ENCODE assay signal across 8 cellular contexts in the genomic region with DNA sequence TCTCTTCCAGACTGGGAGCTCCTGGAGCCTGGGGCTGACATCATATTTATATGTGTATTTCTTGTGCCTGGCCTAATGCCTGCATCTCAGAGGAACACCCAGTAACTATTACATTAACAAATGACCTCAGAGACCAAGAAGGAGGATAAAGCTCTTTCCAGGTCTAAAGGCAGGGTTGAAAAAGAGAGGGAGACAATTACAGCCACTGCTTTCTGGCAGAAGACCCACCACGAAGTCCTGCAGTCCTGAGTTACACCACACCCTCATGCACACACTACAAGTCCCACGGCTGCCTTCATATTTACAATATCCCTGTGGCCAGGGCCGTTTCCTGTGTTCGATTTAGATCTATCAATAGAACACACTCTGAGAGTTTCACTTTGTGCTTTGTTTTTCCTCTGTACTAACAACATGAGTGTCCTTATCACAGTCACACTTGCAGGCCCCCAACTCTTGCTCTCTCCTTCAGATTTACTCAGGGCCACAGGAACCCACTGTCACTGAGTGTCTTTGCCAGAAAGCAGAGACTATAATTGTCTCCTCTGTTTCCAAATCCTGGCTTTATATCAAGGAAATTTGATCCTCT.
A peak's percentile ranks its signal among the peaks of the same experiment; 100 is the strongest.
DNase-seq lines count a peak whose midpoint lies in the region; ATAC-seq lines count a peak whose summit lies in the region.

No MANE protein-coding gene starts in this region.

- ATAC-seq in HG03139 (IDR thresholded peaks at IDR 0.05; ENCODE audit: unreplicated experiment) (peak; percentile 73), left cardiac atrium (peak; percentile 46 to 85)

- no peak overlapping the region for H3K4me3 ChIP-seq in urinary bladder (ENCODE audit: low read depth, low read length)

- intact Hi-C loops in left cardiac atrium (cut with DNase I) (no loop called here), posterior vena cava (cut with DNase I) (no loop called here)

- 0% methylated on average over 4 of the region's 4 CpGs for WGBS in urinary bladder

- DNase-seq in stimulated activated CD4-positive, alpha-beta T cell treated with anti-CD3 and anti-CD28 coated beads, Interleukin-2, amount 100 ng/mL, for 24 hours = peak; percentile 20 to 29
- no peak for DNase-seq in stimulated activated CD4-positive, alpha-beta T cell treated with anti-CD3 and anti-CD28 coated beads, Interleukin-4, amount 100 ng/mL, for 4 hours
- DNase-seq in RPMI8226 (peak; percentile 54), left cardiac atrium (no peak), posterior vena cava (ENCODE audit: low spot score) (no peak)
- no peak for DNase-seq in NK-92 treated with Interleukin-12 subunit alpha and Interleukin-12 subunit beta, amount 100 ng/mL, for 24 hours (lab: John Stamatoyannopoulos, UW)

- peak overlapping the region; percentile 38 for H3K27ac ChIP-seq in urinary bladder (ENCODE audit: low read depth)

- H3K4me1 ChIP-seq in urinary bladder (ENCODE audit: insufficient read depth) = no peaks in the 10 kb centered on the region

- no peaks in the 10 kb centered on the region for H3K36me3 ChIP-seq in urinary bladder (ENCODE audit: insufficient read depth)

Comparison
In these comparisons a context has a peak if more than half of its experiments do, and no peak if none do; other contexts are left out.
1. DNase-seq: peak in stimulated activated CD4-positive, alpha-beta T cell treated with anti-CD3 and anti-CD28 coated beads, Interleukin-2, amount 100 ng/mL, for 24 hours (2 of 2) and RPMI8226 (single experiment); none in stimulated activated CD4-positive, alpha-beta T cell treated with anti-CD3 and anti-CD28 coated beads, Interleukin-4, amount 100 ng/mL, for 4 hours (0 of 2), left cardiac atrium (single experiment), NK-92 treated with Interleukin-12 subunit alpha and Interleukin-12 subunit beta, amount 100 ng/mL, for 24 hours (single experiment) and posterior vena cava (single experiment).